18 cellular contexts compared by ENCODE assay signal in genomic region chr1:29531596-29531995, GRCh38.
DNase-seq lines count a peak whose midpoint lies in the region; ATAC-seq and TF ChIP-seq lines count a peak whose summit lies in the region.
"Had no signal": no experiment of that assay in that cellular context is flagged by ENCODE, and none has a peak within 500 bp of the region (broad histone marks: within the 10 kb centered on the region; RNA-seq: fewer than 3 reads in every experiment).

No MANE protein-coding gene starts in this region.

- H3K4me3 ChIP-seq in coronary artery (no peak overlapping the region), lung (no peak overlapping the region), sigmoid colon (no peak overlapping the region), H7 (ENCODE audit: insufficient read depth, low read depth, low read length) (no peak overlapping the region)
- H3K4me3 ChIP-seq: BLaER1 treated with 17β-estradiol and CSF1 and Interleukin-3, amounts not matched to agents 10 nM and 100 nM; GM12878 had no signal

- TF ChIP-seq CTCF in coronary artery (IDR thresholded peaks at IDR 0.05), result no peak
- TF ChIP-seq CTCF in lung (IDR thresholded peaks at IDR 0.05; ENCODE audit: control extremely low read depth, extremely low read depth), result no peak
- TF ChIP-seq CTCF in sigmoid colon (IDR thresholded peaks at IDR 0.05), result no peak

- H3K9me3 ChIP-seq in lung (ENCODE audit: control insufficient read depth in 2 of 2, insufficient read depth in 1 of 2, low read length in 1 of 2) (peaks cover 2 to 10% of the 10 kb centered on the region in 2 donors), sigmoid colon (peaks cover 0 to 7% (median 5%) of the 10 kb centered on the region in 4 donors)

- 65 to 79% methylated on average over 2 of the region's 2 CpGs for WGBS in lung, 2 donors
- WGBS in sigmoid colon, 2 donors, result 60 to 81% methylated on average over 2 of the region's 2 CpGs

- H3K4me1 ChIP-seq in lung (ENCODE audit: control insufficient read depth in 2 of 2, insufficient read depth in 2 of 2, low read length in 2 of 2) (no peaks in the 10 kb centered on the region), sigmoid colon (no peaks in the 10 kb centered on the region)

- no peak for ATAC-seq in lung (ENCODE audit: insufficient read depth, low FRiP score)
- ATAC-seq: GM12878 had no signal

- H3K27ac ChIP-seq in coronary artery, result no peak overlapping the region
- H3K27ac ChIP-seq in lung (ENCODE audit: low read depth in 1 of 2, low read length in 1 of 2), result no peak overlapping the region
- H3K27ac ChIP-seq in sigmoid colon, result no peak overlapping the region
- H3K27ac ChIP-seq: BLaER1 treated with 17β-estradiol and CSF1 and Interleukin-3, amounts not matched to agents 10 nM and 100 nM had no signal

- no peaks in the 10 kb centered on the region for H3K27me3 ChIP-seq in lung (ENCODE audit: control insufficient read depth, insufficient read depth)
- H3K27me3 ChIP-seq in sigmoid colon, result peaks cover 0 to 7% (median 0%) of the 10 kb centered on the region in 3 donors
- H3K27me3 ChIP-seq in H7 (ENCODE audit: control insufficient read depth, insufficient read depth, low read length), result 0 out of 2 replicates have a peak, but pooled peaks cover 2% of the 10 kb centered on the region

- H3K36me3 ChIP-seq in lung (ENCODE audit: control insufficient read depth in 2 of 2, insufficient read depth in 2 of 2, low read length in 2 of 2) (no peaks in the 10 kb centered on the region), sigmoid colon (no peaks in the 10 kb centered on the region), H7 (replicated peaks; ENCODE audit: control insufficient read depth, insufficient read depth, low read length) (no peaks in the 10 kb centered on the region)
- H3K36me3 ChIP-seq: BLaER1 treated with 17β-estradiol and CSF1 and Interleukin-3, amounts not matched to agents 10 nM and 100 nM had no signal

- TF ChIP-seq EP300 in sigmoid colon (IDR thresholded peaks at IDR 0.05), result no peak

- intact Hi-C loops in sigmoid colon (cut with DNase I), result no loop called here

- no peak for TF ChIP-seq POLR2A in sigmoid colon (IDR thresholded peaks at IDR 0.05)

- peak; percentile 7 for DNase-seq in activated CD8-positive, alpha-beta memory T cell treated with anti-CD3 and anti-CD28 coated beads, Interleukin-2, amount 50 U/mL, for 48 hours
- no peak for DNase-seq in activated CD8-positive, alpha-beta memory T cell treated with anti-CD3 and anti-CD28 coated beads, Interleukin-2, amount 50 U/mL, for 4 hours
- peak; percentile 38 for DNase-seq in coronary artery (ENCODE audit: low spot score)
- DNase-seq in lung (ENCODE audit: low spot score), result peak; percentile 7
- peak; percentile 26 for DNase-seq in sigmoid colon
- no peak for DNase-seq in H7
- no peak for DNase-seq in AG08396 (ENCODE audit: low spot score)
- no peak for DNase-seq in COR-L47 (lab: John Stamatoyannopoulos, UW)
- DNase-seq: 8988T; Calu3; CD4-positive, CD25-positive, alpha-beta regulatory T cell; DMS 273 treated with DMSO at 0.1 percent for 48 hours; GOT3; HCEC 1CT; HFFc6; IMR-90 had no signal

Comparison
In these comparisons a context has a peak if more than half of its experiments do, and no peak if none do; other contexts are left out.
1. DNase-seq: peak in activated CD8-positive, alpha-beta memory T cell treated with anti-CD3 and anti-CD28 coated beads, Interleukin-2, amount 50 U/mL, for 48 hours (single experiment), coronary artery (single experiment), lung (single experiment) and sigmoid colon (single experiment); none in activated CD8-positive, alpha-beta memory T cell treated with anti-CD3 and anti-CD28 coated beads, Interleukin-2, amount 50 U/mL, for 4 hours (single experiment), H7 (single experiment), AG08396 (single experiment) and COR-L47 (single experiment).